ENCODE assay signal across 11 cellular contexts in genomic region chrX:48071986-48072605, GRCh38. TPM values are rescaled to one million over a fixed set of nuclear protein-coding genes. Genes with fewer than 3 reads are reported as not detected.
A peak's percentile ranks its signal among the peaks of the same experiment; 100 is the strongest.
DNase-seq lines count a peak whose midpoint lies in the region; ATAC-seq, FAIRE-seq and TF ChIP-seq lines count a peak whose summit lies in the region.
"Had no signal": no experiment of that assay in that cellular context is flagged by ENCODE, and none has a peak within 500 bp of the region (broad histone marks: within the 10 kb centered on the region; RNA-seq: fewer than 3 reads in every experiment).

No MANE protein-coding gene starts in this region.

- H3K27ac ChIP-seq in K562 (ENCODE audit: extremely low read depth, low read depth, low read length) (no peak overlapping the region), tibial nerve (peak overlapping the region in 2 of 4 donors; percentile 88 to 92)
- H3K27ac ChIP-seq: BLaER1 had no signal

- DNase-seq in activated naive CD4-positive, alpha-beta T cell treated with anti-CD3 and anti-CD28 coated beads for 36 hours, result no peak
- no peak for DNase-seq in activated naive CD4-positive, alpha-beta T cell treated with anti-CD3 and anti-CD28 coated beads, Interleukin-2, amount 50 U/mL, for 72 hours (ENCODE audit: low spot score in 2 of 2)
- no peak for DNase-seq in K562 (ENCODE audit: extremely low read depth in 1 of 4, low spot score in 3 of 4)
- no peak for DNase-seq in memory B cell (ENCODE audit: low spot score in 2 of 2)
- no peak for DNase-seq in tibial nerve (ENCODE audit: low spot score in 2 of 2)
- DNase-seq in HTR-8/SVneo (ENCODE audit: insufficient read length, low spot score), result no peak
- no peak for DNase-seq in globus pallidus (ENCODE audit: low spot score)
- no peak for DNase-seq in SW 1271 (lab: John Stamatoyannopoulos, UW)

- CTCF ChIA-PET in activated naive CD4-positive, alpha-beta T cell treated with anti-CD3 and anti-CD28 coated beads for 36 hours (lab: Charles Lee), result no interaction called here
- CTCF ChIA-PET in K562 (lab: Yijun Ruan, JAX; ENCODE audit: low intra/inter-chr PET ratio), result no interaction called here

- in situ Hi-C loops in K562 (cut with MboI), result no loop called here

- no peaks in the 10 kb centered on the region for H3K9me3 ChIP-seq in K562 (replicated peaks; ENCODE audit: control insufficient read depth, insufficient read depth, low read depth, low read length)
- no peaks in the 10 kb centered on the region for H3K9me3 ChIP-seq in tibial nerve

- H3K27me3 ChIP-seq in K562 (ENCODE audit: control insufficient read depth in 2 of 2, insufficient read depth in 2 of 2, low read length in 2 of 2), result peaks cover 0 to 3% of the 10 kb centered on the region in 2 experiments; a peak in 1 of 5 replicates
- no peaks in the 10 kb centered on the region for H3K27me3 ChIP-seq in tibial nerve

- H3K9me3 Mint-ChIP-seq in activated naive CD4-positive, alpha-beta T cell treated with anti-CD3 and anti-CD28 coated beads for 36 hours, result no peaks in the 10 kb centered on the region
- H3K9me3 Mint-ChIP-seq in activated naive CD4-positive, alpha-beta T cell treated with anti-CD3 and anti-CD28 coated beads, Interleukin-2, amount 50 U/mL, for 72 hours, result no peaks in the 10 kb centered on the region
- peaks cover 2% of the 10 kb centered on the region for H3K9me3 Mint-ChIP-seq in memory B cell

- peaks cover 10% of the 10 kb centered on the region for H3K4me1 Mint-ChIP-seq in activated naive CD4-positive, alpha-beta T cell treated with anti-CD3 and anti-CD28 coated beads for 36 hours (ENCODE audit: low read depth)
- H3K4me1 Mint-ChIP-seq in memory B cell, result peaks cover 18% of the 10 kb centered on the region

- H3K79me2 ChIP-seq in K562 (ENCODE audit: control insufficient read depth, insufficient read depth, low read length), result no peaks in the 10 kb centered on the region

- no peaks in the 10 kb centered on the region for H3K27me3 Mint-ChIP-seq in activated naive CD4-positive, alpha-beta T cell treated with anti-CD3 and anti-CD28 coated beads for 36 hours (ENCODE audit: low read depth)
- no peaks in the 10 kb centered on the region for H3K27me3 Mint-ChIP-seq in memory B cell

- TF ChIP-seq EP300 in K562 (IDR thresholded peaks at IDR 0.05; ENCODE audit: low read length), result no peak
- no peak for TF ChIP-seq EP300 in tibial nerve (IDR thresholded peaks at IDR 0.05)

- H4K20me1 ChIP-seq in K562 (replicated peaks; ENCODE audit: control insufficient read depth, insufficient read depth, low read length), result no peaks in the 10 kb centered on the region
- H4K20me1 ChIP-seq: BLaER1 had no signal

- no peak for TF ChIP-seq CTCF in K562 (IDR thresholded peaks at IDR 0.05 in 2 of 3, conservative IDR thresholded peaks at IDR 0.05 in 1 of 3; ENCODE audit: insufficient read depth in 2 of 3, low read depth in 1 of 3, low read length in 3 of 3)
- TF ChIP-seq CTCF in tibial nerve (IDR thresholded peaks at IDR 0.05), result no peak

- no peak for ATAC-seq in activated naive CD4-positive, alpha-beta T cell treated with anti-CD3 and anti-CD28 coated beads, Interleukin-2, amount 50 U/mL, for 72 hours
- ATAC-seq in K562 (no peak), memory B cell (ENCODE audit: low read depth) (no peak)

- H3K4me3 ChIP-seq in K562 (peak overlapping the region; percentile 43; the same call in 1 of the 2 replicates), tibial nerve (peak overlapping the region; percentile 33 to 70 (median 56))

- POLR2A ChIA-PET in K562 (lab: Yijun Ruan, JAX), result no interaction called here

- H3K9ac ChIP-seq in K562 (ENCODE audit: insufficient read depth in 1 of 2, low read depth in 2 of 2, low read length in 2 of 2), result 0 out of 4 replicates have a peak overlapping the region, but pooled peaks of 1 of the 2 experiments have one; percentile 54
- H3K9ac ChIP-seq: BLaER1 had no signal

- TF ChIP-seq POLR2A in K562 (conservative IDR thresholded peaks at IDR 0.05) (no peak), tibial nerve (IDR thresholded peaks at IDR 0.05) (no peak)

- peaks cover 0 to 7% of the 10 kb centered on the region in 2 experiments; a peak in 2 of 5 replicates for H3K4me1 ChIP-seq in K562 (replicated peaks in 1 of 2; ENCODE audit: control insufficient read depth in 2 of 2, insufficient read depth in 2 of 2, low read length in 2 of 2)
- no peaks in the 10 kb centered on the region for H3K4me1 ChIP-seq in tibial nerve
- H3K4me1 ChIP-seq: BLaER1 had no signal

- WGBS in K562 (ENCODE audit: insufficient coverage, low coverage, missing lambda C conversion rate), result 23% methylated on average over 9 of the region's 9 CpGs
- WGBS in tibial nerve, 2 donors, result 54 to 63% methylated on average over 9 of the region's 9 CpGs

- peak overlapping the region; percentile 90 for H2AFZ ChIP-seq in K562 (ENCODE audit: low read depth, low read length)

- FAIRE-seq in K562 (lab: Jason Lieb, UNC), result no peak
- no peak for FAIRE-seq in HTR-8/SVneo (lab: Jason Lieb, UNC)

- H3K36me3 ChIP-seq in K562 (ENCODE audit: control insufficient read depth, insufficient read depth, low read length) (no peaks in the 10 kb centered on the region), tibial nerve (no peaks in the 10 kb centered on the region)
- H3K36me3 ChIP-seq: BLaER1 had no signal

- no peak for TF ChIP-seq RAD21 in K562 (CRISPR knock-in tag; conservative IDR thresholded peaks at IDR 0.05 in 1 of 2, IDR thresholded peaks at IDR 0.05 in 1 of 2)

- BruUV-seq in K562 (replicated peaks; lab: Mats Ljungman, UMichigan), result no TSS peak

- intact Hi-C loops in activated naive CD4-positive, alpha-beta T cell treated with anti-CD3 and anti-CD28 coated beads for 36 hours (cut with micrococcal nuclease), result no loop called here
- intact Hi-C loops in K562 (cut with micrococcal nuclease), result no loop called here

- peaks cover 2% of the 10 kb centered on the region for H3K36me3 Mint-ChIP-seq in activated naive CD4-positive, alpha-beta T cell treated with anti-CD3 and anti-CD28 coated beads for 36 hours (ENCODE audit: low read depth)
- H3K36me3 Mint-ChIP-seq in activated naive CD4-positive, alpha-beta T cell treated with anti-CD3 and anti-CD28 coated beads, Interleukin-2, amount 50 U/mL, for 72 hours, result peaks cover 0 to 8% of the 10 kb centered on the region in 2 donors
- peaks cover 2% of the 10 kb centered on the region for H3K36me3 Mint-ChIP-seq in memory B cell

- peak overlapping the region; percentile 84 for H3K4me3 Mint-ChIP-seq in activated naive CD4-positive, alpha-beta T cell treated with anti-CD3 and anti-CD28 coated beads for 36 hours
- H3K4me3 Mint-ChIP-seq in memory B cell, result peak overlapping the region; percentile 96

- H3K4me2 ChIP-seq in K562 (ENCODE audit: insufficient read depth, low read length), result peak overlapping the region; percentile 62
- H3K4me2 ChIP-seq: BLaER1 had no signal

- no peak overlapping the region for H3K27ac Mint-ChIP-seq in activated naive CD4-positive, alpha-beta T cell treated with anti-CD3 and anti-CD28 coated beads for 36 hours
- peak overlapping the region in 1 of 2 donors; percentile 96 for H3K27ac Mint-ChIP-seq in activated naive CD4-positive, alpha-beta T cell treated with anti-CD3 and anti-CD28 coated beads, Interleukin-2, amount 50 U/mL, for 72 hours
- H3K27ac Mint-ChIP-seq in memory B cell, result peak overlapping the region; percentile 91

- no peaks in the 10 kb centered on the region for H3K9me1 ChIP-seq in K562 (ENCODE audit: control insufficient read depth, insufficient read depth, low read length)

RNA-seq across cellular contexts. Expression of gene ZNF630, which starts 0.7 kb away (rescaled TPM):
- total RNA-seq in activated naive CD4-positive, alpha-beta T cell treated with anti-CD3 and anti-CD28 coated beads for 36 hours, result 1 to 10 TPM; 1.3 to 1.5 TPM
- total RNA-seq in activated naive CD4-positive, alpha-beta T cell treated with anti-CD3 and anti-CD28 coated beads, Interleukin-2, amount 50 U/mL, for 72 hours, result 1 to 10 TPM; 2.3 to 3.0 TPM
- 0.25 and 1.2 TPM in 2 replicates for total RNA-seq in K562 (2011; cell fraction: chromatin; rRNA removed; ENCODE audit: low replicate concordance)
- 0.39 TPM in 1 of 2 replicates, not detected in the other for total RNA-seq in K562 (2011; cell fraction: nucleolus; rRNA removed)
- 0.22 TPM in 1 of 2 replicates, not detected in the other for total RNA-seq in K562 (2011; cell fraction: nucleoplasm; rRNA removed)
- 0.14 and 0.20 TPM in 2 replicates for total RNA-seq in K562 (2014; rRNA removed)
- total RNA-seq in K562 (2014; rRNA removed; fragmentation: Illumina TruSeq; extraction: Trizol), result 0.41 and 0.55 TPM in 2 replicates
- 0.45 and 1.1 TPM in 2 replicates for total RNA-seq in K562 (2015; rRNA removed; fragmentation: Illumina TruSeq; extraction: Trizol)
- total RNA-seq in K562 (2021), result 0.27 and 0.29 TPM in 2 replicates
- 0.06 and 0.60 TPM in 2 replicates for polyA plus RNA-seq in K562 (2011; rRNA removed)
- polyA plus RNA-seq in K562 (2011; cell fraction: cytosol; rRNA removed), result 0.04 and 0.25 TPM in 2 replicates
- 0.09 and 0.76 TPM in 2 replicates for polyA plus RNA-seq in K562 (2011; cell fraction: nucleus; rRNA removed)
- polyA plus RNA-seq in K562 (2012), result 0.42 and 1.1 TPM in 2 replicates
- 0.35 and 0.67 TPM in 2 replicates for polyA plus RNA-seq in K562 (2014; fragmentation: Illumina TruSeq; extraction: Trizol)
- under 1 TPM; 0.17 to 0.34 TPM for polyA plus RNA-seq in K562 (2014; fragmentation: Nextera tagmentation; extraction: Ambion mirVana)
- 0.18 and 0.37 TPM in 2 replicates for polyA plus RNA-seq in K562 (2014; rRNA removed)
- polyA minus RNA-seq in K562 (2011; rRNA and poly(A)+ RNA removed), result 0.33 TPM in 1 of 2 replicates, not detected in the other
- polyA minus RNA-seq in K562 (2011; cell fraction: cytosol; rRNA and poly(A)+ RNA removed), result not detected in 2 replicates
- 0.13 and 0.33 TPM in 2 replicates for polyA minus RNA-seq in K562 (2011; cell fraction: nucleus; rRNA and poly(A)+ RNA removed)
- total RNA-seq in tibial nerve, result 1 to 10 TPM; 2.3 to 5.3 (median 3.7) TPM

RNA-seq across cellular contexts. Expression of gene SPACA5B, which starts 58.3 kb away (rescaled TPM):
- not detected for total RNA-seq in activated naive CD4-positive, alpha-beta T cell treated with anti-CD3 and anti-CD28 coated beads for 36 hours
- total RNA-seq in activated naive CD4-positive, alpha-beta T cell treated with anti-CD3 and anti-CD28 coated beads, Interleukin-2, amount 50 U/mL, for 72 hours, result not detected
- not detected in 2 replicates for total RNA-seq in K562 (2011; cell fraction: chromatin; rRNA removed; ENCODE audit: low replicate concordance)
- not detected in 2 replicates for total RNA-seq in K562 (2011; cell fraction: nucleolus; rRNA removed)
- total RNA-seq in K562 (2011; cell fraction: nucleoplasm; rRNA removed), result not detected in 2 replicates
- total RNA-seq in K562 (2014; rRNA removed) (not detected in 2 replicates), K562 (2014; rRNA removed; fragmentation: Illumina TruSeq; extraction: Trizol) (not detected in 2 replicates), K562 (2015; rRNA removed; fragmentation: Illumina TruSeq; extraction: Trizol) (not detected in 2 replicates), K562 (2021) (not detected in 2 replicates), tibial nerve (not detected)
- polyA plus RNA-seq in K562 (2011; rRNA removed) (not detected in 2 replicates), K562 (2014; fragmentation: Illumina TruSeq; extraction: Trizol) (not detected in 2 replicates), K562 (2014; fragmentation: Nextera tagmentation; extraction: Ambion mirVana) (not detected), K562 (2014; rRNA removed) (not detected in 2 replicates)
- polyA plus RNA-seq in K562 (2011; cell fraction: cytosol; rRNA removed), result not detected in 2 replicates
- not detected in 2 replicates for polyA plus RNA-seq in K562 (2011; cell fraction: nucleus; rRNA removed)
- polyA plus RNA-seq in K562 (2012), result not detected in 2 replicates
- polyA minus RNA-seq in K562 (2011; rRNA and poly(A)+ RNA removed), result not detected in 2 replicates
- polyA minus RNA-seq in K562 (2011; cell fraction: cytosol; rRNA and poly(A)+ RNA removed), result not detected in 2 replicates
- polyA minus RNA-seq in K562 (2011; cell fraction: nucleus; rRNA and poly(A)+ RNA removed), result not detected in 2 replicates
- total RNA-seq: posterior vena cava, RPMI7951 had no signal
